In the genomic region with DNA sequence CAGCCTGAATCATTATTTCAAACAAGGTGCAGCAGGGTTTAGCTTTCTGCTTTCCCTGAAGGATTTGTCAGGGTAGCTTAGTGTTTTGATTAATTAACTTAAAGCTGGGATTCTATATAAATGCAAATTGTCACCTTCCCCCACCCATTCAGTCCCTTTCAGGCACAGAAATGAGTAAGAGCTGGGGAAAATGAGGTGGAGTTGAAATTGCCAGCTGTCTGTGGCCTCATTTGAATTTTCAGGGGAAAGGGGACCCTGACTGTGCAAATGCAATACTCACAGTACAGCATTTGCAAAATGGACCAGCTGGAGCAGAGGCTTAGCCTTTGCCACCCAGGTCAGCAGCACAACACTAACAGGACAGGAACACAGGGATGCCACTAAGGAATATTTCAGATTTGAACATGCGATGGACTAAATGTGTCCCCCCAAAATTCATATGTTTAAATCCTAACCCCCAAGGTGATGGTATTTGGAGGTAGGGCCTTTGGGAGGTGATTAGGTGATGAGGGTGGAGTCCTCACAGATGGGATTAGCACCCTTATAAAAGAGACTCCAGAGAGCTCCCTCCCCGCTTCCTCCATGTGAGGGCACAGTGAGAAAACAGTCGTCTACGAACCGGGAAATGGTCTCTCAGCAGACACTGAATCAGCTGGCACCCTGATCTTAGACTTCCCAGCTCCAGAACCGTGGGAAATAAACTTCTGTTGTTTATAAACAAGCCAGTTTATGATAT, we compare ENCODE assay signal across 17 cellular contexts. TPM values are rescaled to one million over a fixed set of nuclear protein-coding genes. Genes with fewer than 3 reads are reported as not detected.
DNase-seq lines count a peak whose midpoint lies in the region; ATAC-seq and TF ChIP-seq lines count a peak whose summit lies in the region.
"Had no signal": no experiment of that assay in that cellular context is flagged by ENCODE, and none has a peak within 500 bp of the region (broad histone marks: within the 10 kb centered on the region; RNA-seq: fewer than 3 reads in every experiment).

No MANE protein-coding gene starts in this region.

- H2BK5ac ChIP-seq in mesendoderm (ENCODE audit: low read length): peak overlapping the region; percentile 22

- H3K27me3 ChIP-seq in Karpas-422 (ENCODE audit: low read length) (no peaks in the 10 kb centered on the region), mesendoderm (ENCODE audit: insufficient read depth, low read length, poor library complexity) (no peaks in the 10 kb centered on the region)
- H3K27me3 ChIP-seq: BE2C, right lobe of liver had no signal

- no peak overlapping the region for H2BK15ac ChIP-seq in mesendoderm (replicated peaks; ENCODE audit: low read depth)

- H4K20me1 ChIP-seq in Karpas-422 (ENCODE audit: insufficient read depth, low read depth, low read length): no peaks in the 10 kb centered on the region

- ATAC-seq in GM21786 (IDR thresholded peaks at IDR 0.05; ENCODE audit: unreplicated experiment) (peak; percentile 44), GM18870 (IDR thresholded peaks at IDR 0.05; ENCODE audit: unreplicated experiment) (no peak)
- ATAC-seq: naive thymus-derived CD8-positive, alpha-beta T cell had no signal

- H3K4me2 ChIP-seq in Karpas-422 (ENCODE audit: low read depth, low read length, poor library complexity, severe bottlenecking) (peak overlapping the region; percentile 63), mesendoderm (ENCODE audit: low read length) (no peak overlapping the region)
- H3K4me2 ChIP-seq: SK-N-SH had no signal

- H2AK5ac ChIP-seq in mesendoderm (ENCODE audit: low read length): peak overlapping the region; percentile 86

- H3K4ac ChIP-seq in mesendoderm (ENCODE audit: low read depth, low read length): peak overlapping the region; percentile 84

- peak overlapping the region; percentile 79 for H3K56ac ChIP-seq in mesendoderm (ENCODE audit: low read length)

- peak; percentile 26 for TF ChIP-seq POLR2A in GM18526 (IDR thresholded peaks at IDR 0.05; ENCODE audit: extremely low read depth, insufficient read length)

- peak; percentile 90 for DNase-seq in Karpas-422
- DNase-seq in mesendoderm: peak; percentile 56
- no peak for DNase-seq in stimulated activated naive CD4-positive, alpha-beta T cell (lab: John Stamatoyannopoulos, UW)
- DNase-seq in NCI-H2196 (lab: John Stamatoyannopoulos, UW; ENCODE audit: unreplicated experiment): no peak
- no peak for DNase-seq in NOMO-1 treated with dmso at 0.1 percent for 144 hours (lab: John Stamatoyannopoulos, UW; ENCODE audit: unreplicated experiment)
- DNase-seq: activated CD8-positive, alpha-beta memory T cell treated with anti-CD3 and anti-CD28 coated beads, Interleukin-2, amount 50 U/mL, for 4 hours; BE2C; central memory CD4-positive, alpha-beta T cell; DND-41; naive thymus-derived CD8-positive, alpha-beta T cell; right lobe of liver; SK-N-SH had no signal

- no CpG with 5 or more reads among the region's 6 CpGs for WGBS in mesendoderm (ENCODE audit: extremely low coverage, insufficient coverage, low lambda C conversion rate)

- H3K27ac ChIP-seq in Karpas-422 (ENCODE audit: low read length): peak overlapping the region; percentile 95
- peak overlapping the region; percentile 75 for H3K27ac ChIP-seq in mesendoderm (ENCODE audit: low read depth, low read length)
- H3K27ac ChIP-seq: right lobe of liver, VCaP had no signal

- H4K8ac ChIP-seq in mesendoderm (ENCODE audit: low read depth, low read length): no peak overlapping the region

- H3K9me3 ChIP-seq in Karpas-422 (ENCODE audit: low read length): no peaks in the 10 kb centered on the region
- H3K9me3 ChIP-seq: BE2C, right lobe of liver, SK-N-SH had no signal

- no peaks in the 10 kb centered on the region for H3K79me1 ChIP-seq in mesendoderm (ENCODE audit: low read length)

- H3K9me2 ChIP-seq in Karpas-422 (replicated peaks; ENCODE audit: insufficient read depth, low read length): no peaks in the 10 kb centered on the region
- H3K9me2 ChIP-seq: SK-N-SH had no signal

- peak overlapping the region; percentile 24; the same call in 1 of the 2 replicates for H3K4me3 ChIP-seq in Karpas-422 (ENCODE audit: low read length)
- no peak overlapping the region for H3K4me3 ChIP-seq in mesendoderm (ENCODE audit: low read length)
- H3K4me3 ChIP-seq: right lobe of liver had no signal

- H3K23ac ChIP-seq in mesendoderm (ENCODE audit: low read length): peak overlapping the region; percentile 57

- H3K36me3 ChIP-seq in Karpas-422 (ENCODE audit: insufficient read depth, low read length) (no peaks in the 10 kb centered on the region), mesendoderm (ENCODE audit: control insufficient read depth, insufficient read depth, low read length) (no peaks in the 10 kb centered on the region)
- H3K36me3 ChIP-seq: BE2C, right lobe of liver had no signal

- H3K79me2 ChIP-seq in Karpas-422 (ENCODE audit: low read length) (no peaks in the 10 kb centered on the region), mesendoderm (ENCODE audit: control insufficient read depth, insufficient read depth, low read length) (no peaks in the 10 kb centered on the region)

- peak overlapping the region; percentile 10 for H2BK120ac ChIP-seq in mesendoderm (ENCODE audit: low read depth, low read length)

- peak overlapping the region; percentile 42 for H3K9ac ChIP-seq in Karpas-422 (ENCODE audit: low read length)
- peak overlapping the region; percentile 31 for H3K9ac ChIP-seq in mesendoderm (ENCODE audit: low read length)
- H3K9ac ChIP-seq: SK-N-SH had no signal

- peak overlapping the region; percentile 91; the same call in 1 of the 2 replicates for H2AFZ ChIP-seq in Karpas-422 (ENCODE audit: low read length)

- peak overlapping the region; percentile 6 for H3K18ac ChIP-seq in mesendoderm (ENCODE audit: low read length)

- H4K5ac ChIP-seq in mesendoderm (ENCODE audit: low read length): peak overlapping the region; percentile 75

- H3K4me1 ChIP-seq in Karpas-422 (ENCODE audit: low read length) (peaks cover 70% of the 10 kb centered on the region), mesendoderm (ENCODE audit: control insufficient read depth, low read depth, low read length) (peaks cover 8% of the 10 kb centered on the region)
- H3K4me1 ChIP-seq: right lobe of liver had no signal

RNA-seq across cellular contexts. Expression of a gene that starts 59.5 kb away (rescaled TPM):
- 0.22 TPM in 1 of 2 replicates, not detected in the other for total RNA-seq in Karpas-422 (2014; rRNA removed; shearing (Covaris generic); ENCODE audit: low replicate concordance)
- 0.06 TPM for polyA plus RNA-seq in mesendoderm (2013, experiment 1 of 2)
- 0.10 TPM for polyA plus RNA-seq in mesendoderm (2013, experiment 2 of 2)
- total RNA-seq: HT-29 had no signal

Comparison
In these comparisons a context has a peak if more than half of its experiments do, and no peak if none do; other contexts are left out.
1. DNase-seq: peak in Karpas-422 (single experiment) and mesendoderm (single experiment); none in stimulated activated naive CD4-positive, alpha-beta T cell (0 of 6), NCI-H2196 (single experiment) and NOMO-1 treated with dmso at 0.1 percent for 144 hours (single experiment).